Comparison of ENCODE assay signal across 1 cellular context in the genomic region with DNA sequence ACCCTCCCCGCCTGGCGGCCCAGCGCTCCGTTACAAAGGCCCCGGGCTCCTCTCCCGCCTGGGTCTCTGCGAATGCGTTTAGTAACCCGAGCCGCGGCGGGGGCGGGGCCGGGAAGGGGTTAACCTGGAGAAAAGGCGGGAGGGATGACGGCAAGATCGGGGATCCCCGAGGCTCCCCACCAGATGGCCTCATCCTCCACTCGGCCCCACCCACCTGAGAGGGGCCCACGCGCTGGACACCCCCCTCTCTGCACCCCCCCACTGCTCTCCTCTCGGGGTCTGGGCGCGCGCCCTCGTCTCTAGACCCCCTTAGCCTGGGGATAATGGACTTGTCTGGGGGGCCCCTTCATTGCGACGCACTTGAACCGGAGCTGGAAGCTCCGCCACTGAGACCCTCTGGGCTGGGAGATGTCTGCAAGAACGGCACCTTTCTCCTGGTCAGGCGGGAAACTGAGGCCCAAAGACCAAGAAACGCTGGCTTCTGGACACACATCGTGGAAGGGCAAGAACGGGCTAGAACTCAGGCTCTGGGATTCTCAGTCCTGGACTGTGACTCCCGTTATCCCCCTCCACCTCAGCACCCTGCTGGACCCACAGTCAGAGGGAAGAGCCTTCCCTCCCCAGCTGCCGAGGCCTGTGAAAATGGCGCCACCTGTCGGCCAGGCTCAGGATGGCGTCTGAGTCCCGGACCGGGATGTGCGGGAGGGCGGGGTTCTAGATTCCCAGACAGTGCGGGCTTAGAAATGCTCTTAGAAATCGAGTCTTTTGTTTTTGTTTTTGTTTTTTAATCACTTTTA.
TF ChIP-seq lines count a peak whose summit lies in the region.

No MANE protein-coding gene starts in this region.

TF ChIP-seq in SK-N-SH, 30 proteins besides CTCF, POLR2A, EP300 and RAD21 (continued from another document):
- no peak for TF ChIP-seq FOXJ3 (CRISPR knock-in tag; IDR thresholded peaks at IDR 0.05)
